Comparison of ENCODE assay signal across 31 cellular contexts in genomic region chr13:40167327-40167726, GRCh38.
"Had no signal": no experiment of that assay in that cellular context is flagged by ENCODE, and none has a peak within 500 bp of the region (broad histone marks: within the 10 kb centered on the region; RNA-seq: fewer than 3 reads in every experiment).

No MANE protein-coding gene starts in this region.

- DNase-seq: hypothalamus; immature natural killer cell; kidney; left colon; left lung; lower lobe of right lung; mammary epithelial cell; mesenchymal stem cell; naive thymus-derived CD8-positive, alpha-beta T cell; nucleus accumbens; pancreas; posterior cingulate gyrus; retina; right cardiac atrium; stimulated activated CD4-positive, alpha-beta T cell treated with anti-CD3 and anti-CD28 coated beads, Interleukin-12 subunit alpha, Interleukin-12 subunit beta, amount 100 ng/mL, for 4 hours; stimulated activated CD4-positive, alpha-beta T cell treated with anti-CD3 and anti-CD28 coated beads, Interleukin-15, amount 100 ng/mL, for 24 hours; stimulated activated CD4-positive, alpha-beta T cell treated with anti-CD3 and anti-CD28 coated beads, Interleukin-2, amount 100 ng/mL, for 24 hours; stimulated activated CD4-positive, alpha-beta T cell treated with anti-CD3 and anti-CD28 coated beads, Interleukin-4, amount 100 ng/mL, for 1 hour; stimulated activated naive CD4-positive, alpha-beta T cell; tibial artery; trophoblast cell; upper lobe of right lung had no signal

- H3K27ac ChIP-seq: left lung, lower lobe of right lung, pancreas, prostate gland, skin epidermis, thoracic aorta, tibial artery, upper lobe of right lung had no signal

- H3K27me3 Mint-ChIP-seq: naive thymus-derived CD8-positive, alpha-beta T cell; stimulated activated naive CD8-positive, alpha-beta T cell treated with anti-CD3 and anti-CD28 coated beads, Interleukin-15, Interleukin-2, amounts not matched to agents 100 ng/mL and 50 ng/mL, for 24 hours had no signal

- H3K4me1 ChIP-seq: left lung, lower lobe of right lung, prostate gland, upper lobe of right lung had no signal

- H3K4me3 Mint-ChIP-seq: immature natural killer cell; naive thymus-derived CD8-positive, alpha-beta T cell; nephron; neural crest cell; stimulated activated naive CD8-positive, alpha-beta T cell treated with anti-CD3 and anti-CD28 coated beads, Interleukin-15, Interleukin-2, amounts not matched to agents 100 ng/mL and 50 ng/mL, for 24 hours had no signal

- H3K27me3 ChIP-seq: pancreas, suprapubic skin, upper lobe of right lung had no signal

- ATAC-seq: left colon; left lung; lower lobe of right lung; naive thymus-derived CD8-positive, alpha-beta T cell; pancreas; right cardiac atrium; sciatic nerve; upper lobe of right lung had no signal

- H3K36me3 Mint-ChIP-seq: immature natural killer cell had no signal

- H3K27ac Mint-ChIP-seq: immature natural killer cell; stimulated activated naive CD8-positive, alpha-beta T cell treated with anti-CD3 and anti-CD28 coated beads, Interleukin-15, Interleukin-2, amounts not matched to agents 100 ng/mL and 50 ng/mL, for 24 hours had no signal

- H3K9me3 Mint-ChIP-seq: immature natural killer cell; nephron; neural crest cell; stimulated activated naive CD8-positive, alpha-beta T cell treated with anti-CD3 and anti-CD28 coated beads, Interleukin-15, Interleukin-2, amounts not matched to agents 100 ng/mL and 50 ng/mL, for 24 hours had no signal

- H3K36me3 ChIP-seq: left lung, lower lobe of right lung, pancreas, prostate gland, suprapubic skin, thoracic aorta, tibial artery, upper lobe of right lung had no signal

- H3K4me3 ChIP-seq: left lung, lower lobe of right lung, pancreas, prostate gland, skin epidermis, suprapubic skin, thoracic aorta, tibial artery, upper lobe of right lung had no signal

- H3K4me1 Mint-ChIP-seq: immature natural killer cell had no signal

- H3K9me3 ChIP-seq: left lung, lower lobe of right lung, pancreas, prostate gland, suprapubic skin, thoracic aorta, tibial artery, upper lobe of right lung had no signal

- FAIRE-seq: kidney, pancreas, urothelium cell line had no signal
